35 cellular contexts compared by ENCODE assay signal in genomic region chr4:142009751-142010150, GRCh38.
"Had no signal": no experiment of that assay in that cellular context is flagged by ENCODE, and none has a peak within 500 bp of the region (broad histone marks: within the 10 kb centered on the region; RNA-seq: fewer than 3 reads in every experiment).

No MANE protein-coding gene starts in this region.

- DNase-seq: Karpas-422, Kasumi-1, MG63, MM.1S, MV-4-11, NCI-H1048, NCI-H1092, NCI-H1092 treated with DMSO at 0.1 percent for 48 hours, NCI-H1105, NCI-H1105 treated with DMSO at 0.1 percent for 48 hours, NCI-H1417, NCI-H1417 treated with DMSO at 0.1 percent for 48 hours, NCI-H1436, NCI-H1436 treated with DMSO at 0.1 percent for 48 hours, NCI-H146, NCI-H1694, NCI-H1694 treated with DMSO at 0.1 percent for 48 hours, NCI-H187, NCI-H187 treated with DMSO at 0.1 percent for 48 hours, NCI-H1930, NCI-H2029, NCI-H2029 treated with DMSO at 0.1 percent for 48 hours, NCI-H2081, NCI-H2081 treated with DMSO at 0.1 percent for 48 hours, NCI-H2107, NCI-H2171, NCI-H2171 treated with DMSO at 0.1 percent for 48 hours, NCI-H2227 treated with DMSO at 0.1 percent for 48 hours, NCI-H226, NCI-H345, NCI-H446, NCI-H446 treated with DMSO at 0.1 percent for 48 hours, NCI-H510A, NCI-H510A treated with DMSO at 0.1 percent for 48 hours, NCI-H524 had no signal
